23 cellular contexts compared by ENCODE assay signal in genomic region chr6:49050606-49051005, GRCh38.
"Had no signal": no experiment of that assay in that cellular context is flagged by ENCODE, and none has a peak within 500 bp of the region (broad histone marks: within the 10 kb centered on the region; RNA-seq: fewer than 3 reads in every experiment).

No MANE protein-coding gene starts in this region.

- H3K27ac ChIP-seq: HL-60, RWPE1 had no signal

- FAIRE-seq: HTR-8/SVneo had no signal

- H3K27me3 ChIP-seq: MG63 had no signal

- H3K4me3 ChIP-seq: MG63 had no signal

- H3K36me3 ChIP-seq: MG63 had no signal

- H3K9me3 ChIP-seq: SK-N-SH had no signal

- ATAC-seq: Panc1 had no signal

- H3K9ac ChIP-seq: SK-N-SH had no signal

- DNase-seq: KBM-7, MG63, NCI-H1092, NCI-H1105 treated with DMSO at 0.1 percent for 48 hours, NCI-H1417 treated with DMSO at 0.1 percent for 48 hours, NCI-H146, NCI-H1694 treated with DMSO at 0.1 percent for 48 hours, NCI-H1930, NCI-H2081, NCI-H2107, NCI-H226, NCI-H446, NCI-H510A, NCI-H524 treated with DMSO at 0.1 percent for 48 hours, NCI-H69, NCI-H774, SHP77, SK-N-SH, SW 1271 had no signal
